Comparison of ENCODE assay signal across 1 cellular context in the genomic region with DNA sequence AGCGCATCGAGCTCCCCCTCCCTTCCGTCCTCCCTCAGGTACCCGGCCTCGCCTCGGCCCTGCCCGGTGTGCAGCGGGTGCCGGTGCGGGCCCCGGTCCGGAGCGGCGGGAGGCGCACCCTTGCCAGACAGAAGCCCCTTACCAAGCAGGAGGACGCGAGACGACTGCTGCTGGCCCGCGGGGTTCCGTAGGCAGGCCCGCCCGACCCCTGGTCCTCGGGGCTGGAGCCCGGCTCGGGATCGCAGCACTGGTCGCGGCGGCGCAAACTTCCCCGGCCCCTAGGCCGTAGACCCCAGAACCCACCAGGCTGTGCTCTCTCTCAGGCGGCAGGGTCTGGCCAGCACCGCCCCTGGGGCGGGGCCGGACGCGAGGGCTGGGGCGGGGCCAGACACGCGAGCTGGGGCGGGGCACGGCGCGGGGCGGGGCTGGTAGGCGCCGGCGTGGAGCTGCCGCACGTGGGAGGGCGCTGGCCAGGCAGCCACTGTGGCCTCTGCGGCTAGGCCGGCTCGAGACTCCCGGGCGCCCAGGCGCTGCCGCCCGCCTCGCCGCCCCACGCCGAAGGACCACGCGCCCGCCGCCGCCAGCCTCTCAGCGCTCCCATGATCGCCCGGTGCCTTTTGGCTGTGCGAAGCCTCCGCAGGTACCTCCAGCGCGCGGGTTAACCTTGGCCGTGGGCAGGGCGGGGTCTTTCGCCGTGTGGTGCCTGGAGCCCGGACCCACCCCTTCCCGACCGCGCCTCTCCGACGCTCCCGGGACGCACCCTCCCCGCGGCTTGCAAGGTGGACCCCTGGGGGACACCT.
TF ChIP-seq lines count a peak whose summit lies in the region.

A gene (plus strand): TSS at position 431 of the 800 bp plus-strand sequence. CDS start 169 bp downstream, at position 600.
A gene with protein sequence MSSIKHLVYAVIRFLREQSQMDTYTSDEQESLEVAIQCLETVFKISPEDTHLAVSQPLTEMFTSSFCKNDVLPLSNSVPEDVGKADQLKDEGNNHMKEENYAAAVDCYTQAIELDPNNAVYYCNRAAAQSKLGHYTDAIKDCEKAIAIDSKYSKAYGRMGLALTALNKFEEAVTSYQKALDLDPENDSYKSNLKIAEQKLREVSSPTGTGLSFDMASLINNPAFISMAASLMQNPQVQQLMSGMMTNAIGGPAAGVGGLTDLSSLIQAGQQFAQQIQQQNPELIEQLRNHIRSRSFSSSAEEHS (minus strand): TSS at position 335 of the 800 bp plus-strand sequence. CDS start 1,302 bp downstream, outside the sequence.

TF ChIP-seq in HEK293, 187 proteins besides CTCF, POLR2A, EP300 and RAD21 (continued from another document and continues in another):
- TF ChIP-seq ZBTB7A (tag by site-specific recombination; IDR thresholded peaks at IDR 0.05; ENCODE audit: low read depth): peak; percentile 66; the same call in 1 of the 2 replicates
- no peak for TF ChIP-seq ZNF214 (tag by site-specific recombination; IDR thresholded peaks at IDR 0.05; ENCODE audit: borderline replicate concordance)
- peak; percentile 99 for TF ChIP-seq ZBTB48 (tag by site-specific recombination; IDR thresholded peaks at IDR 0.05)
- TF ChIP-seq ZNF677 (tag by site-specific recombination; IDR thresholded peaks at IDR 0.05): 0 out of 2 replicates have a peak, but pooled peaks have one; percentile 31
- TF ChIP-seq GFI1B (tag by site-specific recombination; IDR thresholded peaks at IDR 0.05): no peak
- no peak for TF ChIP-seq ZNF777 (tag by site-specific recombination; IDR thresholded peaks at IDR 0.05; ENCODE audit: borderline replicate concordance)
- no peak for TF ChIP-seq ZNF660 (tag by site-specific recombination; IDR thresholded peaks at IDR 0.05)
- TF ChIP-seq, protein P1, sequence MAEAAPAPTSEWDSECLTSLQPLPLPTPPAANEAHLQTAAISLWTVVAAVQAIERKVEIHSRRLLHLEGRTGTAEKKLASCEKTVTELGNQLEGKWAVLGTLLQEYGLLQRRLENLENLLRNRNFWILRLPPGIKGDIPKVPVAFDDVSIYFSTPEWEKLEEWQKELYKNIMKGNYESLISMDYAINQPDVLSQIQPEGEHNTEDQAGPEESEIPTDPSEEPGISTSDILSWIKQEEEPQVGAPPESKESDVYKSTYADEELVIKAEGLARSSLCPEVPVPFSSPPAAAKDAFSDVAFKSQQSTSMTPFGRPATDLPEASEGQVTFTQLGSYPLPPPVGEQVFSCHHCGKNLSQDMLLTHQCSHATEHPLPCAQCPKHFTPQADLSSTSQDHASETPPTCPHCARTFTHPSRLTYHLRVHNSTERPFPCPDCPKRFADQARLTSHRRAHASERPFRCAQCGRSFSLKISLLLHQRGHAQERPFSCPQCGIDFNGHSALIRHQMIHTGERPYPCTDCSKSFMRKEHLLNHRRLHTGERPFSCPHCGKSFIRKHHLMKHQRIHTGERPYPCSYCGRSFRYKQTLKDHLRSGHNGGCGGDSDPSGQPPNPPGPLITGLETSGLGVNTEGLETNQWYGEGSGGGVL (tag by site-specific recombination; IDR thresholded peaks at IDR 0.05): peak; percentile 91
- no peak; the same call in none of the 2 replicates for TF ChIP-seq GLIS1 (tag by site-specific recombination; IDR thresholded peaks at IDR 0.05)
- no peak for TF ChIP-seq ZNF19 (tag by site-specific recombination; IDR thresholded peaks at IDR 0.05; ENCODE audit: low read depth)
- TF ChIP-seq ZNF155 (tag by site-specific recombination; IDR thresholded peaks at IDR 0.05): no peak
- TF ChIP-seq KLF10 (tag by site-specific recombination; IDR thresholded peaks at IDR 0.05): peak; percentile 77; the same call in 1 of the 2 replicates
- TF ChIP-seq ZNF202 (tag by site-specific recombination; IDR thresholded peaks at IDR 0.05; ENCODE audit: borderline replicate concordance): no peak
- TF ChIP-seq ZNF292 (tag by site-specific recombination; IDR thresholded peaks at IDR 0.05; ENCODE audit: borderline replicate concordance, low read depth): no peak
- TF ChIP-seq YY1 (tag by site-specific recombination; IDR thresholded peaks at IDR 0.05): no peak
- TF ChIP-seq ZNF366 (tag by site-specific recombination; conservative IDR thresholded peaks at IDR 0.05): 0 out of 2 replicates have a peak, but pooled peaks have one; percentile 42
- TF ChIP-seq, protein P2, sequence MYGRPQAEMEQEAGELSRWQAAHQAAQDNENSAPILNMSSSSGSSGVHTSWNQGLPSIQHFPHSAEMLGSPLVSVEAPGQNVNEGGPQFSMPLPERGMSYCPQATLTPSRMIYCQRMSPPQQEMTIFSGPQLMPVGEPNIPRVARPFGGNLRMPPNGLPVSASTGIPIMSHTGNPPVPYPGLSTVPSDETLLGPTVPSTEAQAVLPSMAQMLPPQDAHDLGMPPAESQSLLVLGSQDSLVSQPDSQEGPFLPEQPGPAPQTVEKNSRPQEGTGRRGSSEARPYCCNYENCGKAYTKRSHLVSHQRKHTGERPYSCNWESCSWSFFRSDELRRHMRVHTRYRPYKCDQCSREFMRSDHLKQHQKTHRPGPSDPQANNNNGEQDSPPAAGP (tag by site-specific recombination; IDR thresholded peaks at IDR 0.05): 0 out of 2 replicates have a peak, but pooled peaks have one; percentile 46
- TF ChIP-seq ZNF350 (tag by site-specific recombination; IDR thresholded peaks at IDR 0.05): no peak
- TF ChIP-seq ZNF174 (tag by site-specific recombination; IDR thresholded peaks at IDR 0.05): no peak
- no peak for TF ChIP-seq ZNF514 (tag by site-specific recombination; IDR thresholded peaks at IDR 0.05)
- TF ChIP-seq, protein P3, sequence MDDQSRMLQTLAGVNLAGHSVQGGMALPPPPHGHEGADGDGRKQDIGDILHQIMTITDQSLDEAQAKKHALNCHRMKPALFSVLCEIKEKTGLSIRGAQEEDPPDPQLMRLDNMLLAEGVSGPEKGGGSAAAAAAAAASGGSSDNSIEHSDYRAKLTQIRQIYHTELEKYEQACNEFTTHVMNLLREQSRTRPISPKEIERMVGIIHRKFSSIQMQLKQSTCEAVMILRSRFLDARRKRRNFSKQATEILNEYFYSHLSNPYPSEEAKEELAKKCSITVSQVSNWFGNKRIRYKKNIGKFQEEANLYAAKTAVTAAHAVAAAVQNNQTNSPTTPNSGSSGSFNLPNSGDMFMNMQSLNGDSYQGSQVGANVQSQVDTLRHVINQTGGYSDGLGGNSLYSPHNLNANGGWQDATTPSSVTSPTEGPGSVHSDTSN (CRISPR knock-in tag; IDR thresholded peaks at IDR 0.05): no peak
- TF ChIP-seq PRDM1 (tag by site-specific recombination; IDR thresholded peaks at IDR 0.05): no peak
- TF ChIP-seq, protein P4, sequence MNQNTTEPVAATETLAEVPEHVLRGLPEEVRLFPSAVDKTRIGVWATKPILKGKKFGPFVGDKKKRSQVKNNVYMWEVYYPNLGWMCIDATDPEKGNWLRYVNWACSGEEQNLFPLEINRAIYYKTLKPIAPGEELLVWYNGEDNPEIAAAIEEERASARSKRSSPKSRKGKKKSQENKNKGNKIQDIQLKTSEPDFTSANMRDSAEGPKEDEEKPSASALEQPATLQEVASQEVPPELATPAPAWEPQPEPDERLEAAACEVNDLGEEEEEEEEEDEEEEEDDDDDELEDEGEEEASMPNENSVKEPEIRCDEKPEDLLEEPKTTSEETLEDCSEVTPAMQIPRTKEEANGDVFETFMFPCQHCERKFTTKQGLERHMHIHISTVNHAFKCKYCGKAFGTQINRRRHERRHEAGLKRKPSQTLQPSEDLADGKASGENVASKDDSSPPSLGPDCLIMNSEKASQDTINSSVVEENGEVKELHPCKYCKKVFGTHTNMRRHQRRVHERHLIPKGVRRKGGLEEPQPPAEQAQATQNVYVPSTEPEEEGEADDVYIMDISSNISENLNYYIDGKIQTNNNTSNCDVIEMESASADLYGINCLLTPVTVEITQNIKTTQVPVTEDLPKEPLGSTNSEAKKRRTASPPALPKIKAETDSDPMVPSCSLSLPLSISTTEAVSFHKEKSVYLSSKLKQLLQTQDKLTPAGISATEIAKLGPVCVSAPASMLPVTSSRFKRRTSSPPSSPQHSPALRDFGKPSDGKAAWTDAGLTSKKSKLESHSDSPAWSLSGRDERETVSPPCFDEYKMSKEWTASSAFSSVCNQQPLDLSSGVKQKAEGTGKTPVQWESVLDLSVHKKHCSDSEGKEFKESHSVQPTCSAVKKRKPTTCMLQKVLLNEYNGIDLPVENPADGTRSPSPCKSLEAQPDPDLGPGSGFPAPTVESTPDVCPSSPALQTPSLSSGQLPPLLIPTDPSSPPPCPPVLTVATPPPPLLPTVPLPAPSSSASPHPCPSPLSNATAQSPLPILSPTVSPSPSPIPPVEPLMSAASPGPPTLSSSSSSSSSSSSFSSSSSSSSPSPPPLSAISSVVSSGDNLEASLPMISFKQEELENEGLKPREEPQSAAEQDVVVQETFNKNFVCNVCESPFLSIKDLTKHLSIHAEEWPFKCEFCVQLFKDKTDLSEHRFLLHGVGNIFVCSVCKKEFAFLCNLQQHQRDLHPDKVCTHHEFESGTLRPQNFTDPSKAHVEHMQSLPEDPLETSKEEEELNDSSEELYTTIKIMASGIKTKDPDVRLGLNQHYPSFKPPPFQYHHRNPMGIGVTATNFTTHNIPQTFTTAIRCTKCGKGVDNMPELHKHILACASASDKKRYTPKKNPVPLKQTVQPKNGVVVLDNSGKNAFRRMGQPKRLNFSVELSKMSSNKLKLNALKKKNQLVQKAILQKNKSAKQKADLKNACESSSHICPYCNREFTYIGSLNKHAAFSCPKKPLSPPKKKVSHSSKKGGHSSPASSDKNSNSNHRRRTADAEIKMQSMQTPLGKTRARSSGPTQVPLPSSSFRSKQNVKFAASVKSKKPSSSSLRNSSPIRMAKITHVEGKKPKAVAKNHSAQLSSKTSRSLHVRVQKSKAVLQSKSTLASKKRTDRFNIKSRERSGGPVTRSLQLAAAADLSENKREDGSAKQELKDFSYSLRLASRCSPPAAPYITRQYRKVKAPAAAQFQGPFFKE (tag by site-specific recombination; IDR thresholded peaks at IDR 0.05; ENCODE audit: borderline replicate concordance): no peak
- no peak; the same call in 1 of the 2 replicates for TF ChIP-seq GLI4 (tag by site-specific recombination; IDR thresholded peaks at IDR 0.05)
- TF ChIP-seq ZNF266 (tag by site-specific recombination; IDR thresholded peaks at IDR 0.05; ENCODE audit: low read depth): no peak
- TF ChIP-seq ZNF560 (tag by site-specific recombination; IDR thresholded peaks at IDR 0.05; ENCODE audit: borderline replicate concordance): no peak
- TF ChIP-seq ZNF404 (tag by site-specific recombination; IDR thresholded peaks at IDR 0.05): no peak
- TF ChIP-seq ZNF529 (tag by site-specific recombination; IDR thresholded peaks at IDR 0.05; ENCODE audit: insufficient replicate concordance): no peak
- TF ChIP-seq, protein P5, sequence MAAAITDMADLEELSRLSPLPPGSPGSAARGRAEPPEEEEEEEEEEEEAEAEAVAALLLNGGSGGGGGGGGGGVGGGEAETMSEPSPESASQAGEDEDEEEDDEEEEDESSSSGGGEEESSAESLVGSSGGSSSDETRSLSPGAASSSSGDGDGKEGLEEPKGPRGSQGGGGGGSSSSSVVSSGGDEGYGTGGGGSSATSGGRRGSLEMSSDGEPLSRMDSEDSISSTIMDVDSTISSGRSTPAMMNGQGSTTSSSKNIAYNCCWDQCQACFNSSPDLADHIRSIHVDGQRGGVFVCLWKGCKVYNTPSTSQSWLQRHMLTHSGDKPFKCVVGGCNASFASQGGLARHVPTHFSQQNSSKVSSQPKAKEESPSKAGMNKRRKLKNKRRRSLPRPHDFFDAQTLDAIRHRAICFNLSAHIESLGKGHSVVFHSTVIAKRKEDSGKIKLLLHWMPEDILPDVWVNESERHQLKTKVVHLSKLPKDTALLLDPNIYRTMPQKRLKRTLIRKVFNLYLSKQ (tag by site-specific recombination; IDR thresholded peaks at IDR 0.05; ENCODE audit: borderline replicate concordance): no peak
- TF ChIP-seq ZNF561 (tag by site-specific recombination; IDR thresholded peaks at IDR 0.05; ENCODE audit: borderline replicate concordance): peak; percentile 75
- no peak for TF ChIP-seq RBAK (tag by site-specific recombination; IDR thresholded peaks at IDR 0.05)
- no peak for TF ChIP-seq ZNF175 (tag by site-specific recombination; IDR thresholded peaks at IDR 0.05)
- TF ChIP-seq KLF9 (tag by site-specific recombination; IDR thresholded peaks at IDR 0.05; ENCODE audit: low read depth): peak; percentile 38; the same call in 1 of the 2 replicates
- peak; percentile 71; the same call in 1 of the 2 replicates for TF ChIP-seq ZNF76 (tag by site-specific recombination; IDR thresholded peaks at IDR 0.05; ENCODE audit: borderline replicate concordance, low read depth)
- TF ChIP-seq, protein P6, sequence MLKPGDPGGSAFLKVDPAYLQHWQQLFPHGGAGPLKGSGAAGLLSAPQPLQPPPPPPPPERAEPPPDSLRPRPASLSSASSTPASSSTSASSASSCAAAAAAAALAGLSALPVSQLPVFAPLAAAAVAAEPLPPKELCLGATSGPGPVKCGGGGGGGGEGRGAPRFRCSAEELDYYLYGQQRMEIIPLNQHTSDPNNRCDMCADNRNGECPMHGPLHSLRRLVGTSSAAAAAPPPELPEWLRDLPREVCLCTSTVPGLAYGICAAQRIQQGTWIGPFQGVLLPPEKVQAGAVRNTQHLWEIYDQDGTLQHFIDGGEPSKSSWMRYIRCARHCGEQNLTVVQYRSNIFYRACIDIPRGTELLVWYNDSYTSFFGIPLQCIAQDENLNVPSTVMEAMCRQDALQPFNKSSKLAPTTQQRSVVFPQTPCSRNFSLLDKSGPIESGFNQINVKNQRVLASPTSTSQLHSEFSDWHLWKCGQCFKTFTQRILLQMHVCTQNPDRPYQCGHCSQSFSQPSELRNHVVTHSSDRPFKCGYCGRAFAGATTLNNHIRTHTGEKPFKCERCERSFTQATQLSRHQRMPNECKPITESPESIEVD (tag by site-specific recombination; IDR thresholded peaks at IDR 0.05): no peak
- TF ChIP-seq, protein P7, sequence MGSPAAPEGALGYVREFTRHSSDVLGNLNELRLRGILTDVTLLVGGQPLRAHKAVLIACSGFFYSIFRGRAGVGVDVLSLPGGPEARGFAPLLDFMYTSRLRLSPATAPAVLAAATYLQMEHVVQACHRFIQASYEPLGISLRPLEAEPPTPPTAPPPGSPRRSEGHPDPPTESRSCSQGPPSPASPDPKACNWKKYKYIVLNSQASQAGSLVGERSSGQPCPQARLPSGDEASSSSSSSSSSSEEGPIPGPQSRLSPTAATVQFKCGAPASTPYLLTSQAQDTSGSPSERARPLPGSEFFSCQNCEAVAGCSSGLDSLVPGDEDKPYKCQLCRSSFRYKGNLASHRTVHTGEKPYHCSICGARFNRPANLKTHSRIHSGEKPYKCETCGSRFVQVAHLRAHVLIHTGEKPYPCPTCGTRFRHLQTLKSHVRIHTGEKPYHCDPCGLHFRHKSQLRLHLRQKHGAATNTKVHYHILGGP (tag by site-specific recombination; IDR thresholded peaks at IDR 0.05): no peak
- no peak for TF ChIP-seq ZNF248 (tag by site-specific recombination; IDR thresholded peaks at IDR 0.05)
